Comparison of ENCODE assay signal across 10 cellular contexts in the genomic region with DNA sequence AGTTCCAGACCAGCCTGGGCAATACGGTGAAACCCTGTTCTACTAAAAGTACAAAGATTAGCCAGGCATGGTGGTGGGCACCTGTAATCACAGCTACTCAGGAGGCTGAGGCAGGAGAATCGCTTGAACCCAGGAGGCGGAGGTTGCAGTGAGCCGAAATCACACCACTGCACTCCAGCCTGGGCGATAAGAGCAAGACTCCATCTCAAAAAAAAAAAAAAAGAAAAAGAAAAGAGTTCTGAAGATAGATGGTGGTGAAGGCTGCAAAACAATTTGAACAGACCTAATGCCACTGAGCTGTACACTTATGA. TPM values are rescaled to one million over a fixed set of nuclear protein-coding genes. Genes with fewer than 3 reads are reported as not detected.
DNase-seq lines count a peak whose midpoint lies in the region; ATAC-seq, FAIRE-seq and TF ChIP-seq lines count a peak whose summit lies in the region.
"Not testable (repeated sequence)": the region's sequence is repeated elsewhere in the genome, so short reads cannot be mapped to it uniquely, and the experiment has no call there.
"Had no signal": no experiment of that assay in that cellular context is flagged by ENCODE, and none has a peak within 500 bp of the region (broad histone marks: within the 10 kb centered on the region; RNA-seq: fewer than 3 reads in every experiment).

No MANE protein-coding gene starts in this region.

- not testable (repeated sequence) for TF ChIP-seq POLR2A in K562 (conservative IDR thresholded peaks at IDR 0.05); gastrocnemius medialis (IDR thresholded peaks at IDR 0.05)

- intact Hi-C loops in activated naive CD4-positive, alpha-beta T cell treated with anti-CD3 and anti-CD28 coated beads for 36 hours (cut with micrococcal nuclease); K562 (cut with micrococcal nuclease); gastrocnemius medialis (cut with DNase I; ENCODE audit: low total_unique reads): not testable (repeated sequence)

- H3K9me3 ChIP-seq in BLaER1 treated with 17β-estradiol and CSF1 and Interleukin-3, amounts not matched to agents 10 nM and 100 nM (replicated peaks in 1 of 11); K562 (replicated peaks; ENCODE audit: control insufficient read depth, insufficient read depth, low read depth, low read length); gastrocnemius medialis: not testable (repeated sequence)

- H3K27me3 ChIP-seq in BLaER1 treated with 17β-estradiol and CSF1 and Interleukin-3, amounts not matched to agents 10 nM and 100 nM; HL-60 (ENCODE audit: insufficient read depth, poor library complexity, severe bottlenecking); K562 (ENCODE audit: control insufficient read depth in 2 of 2, insufficient read depth in 2 of 2, low read length in 2 of 2); gastrocnemius medialis: not testable (repeated sequence)

- TF ChIP-seq RAD21 in K562 (CRISPR knock-in tag; conservative IDR thresholded peaks at IDR 0.05 in 1 of 2, IDR thresholded peaks at IDR 0.05 in 1 of 2) = not testable (repeated sequence)

- H3K36me3 ChIP-seq in BLaER1 treated with 17β-estradiol and CSF1 and Interleukin-3, amounts not matched to agents 10 nM and 100 nM = peaks cover 8 to 82% (median 36%) of the 10 kb centered on the region in 11 experiments; a peak in 21 of 22 replicates
- H3K36me3 ChIP-seq in K562 (ENCODE audit: control insufficient read depth, insufficient read depth, low read length) (peaks cover 87% of the 10 kb centered on the region), gastrocnemius medialis (peaks cover 0 to 19% of the 10 kb centered on the region in 2 donors)

- H3K27ac ChIP-seq in BLaER1 treated with 17β-estradiol and CSF1 and Interleukin-3, amounts not matched to agents 10 nM and 100 nM = peak overlapping the region in 5 of 11 experiments; percentile 96 to 99 (median 99); a peak in 8 of 22 replicates
- H3K27ac ChIP-seq in HL-60 (replicated peaks) (peak overlapping the region; percentile 41), gastrocnemius medialis (peak overlapping the region in 3 of 4 donors; percentile 33 to 97 (median 94))
- H3K27ac ChIP-seq in K562 (ENCODE audit: extremely low read depth, low read depth, low read length) = not testable (repeated sequence)

- peak overlapping the region; percentile 44 for H3K4me3 Mint-ChIP-seq in T-helper 1 cell treated with Interleukin-12 subunit alpha and Interleukin-12 subunit beta and Interleukin-4 antibody, amounts not matched to agents 30 μg/mL and 1 μg/mL, for 36 hours
- not testable (repeated sequence) for H3K4me3 Mint-ChIP-seq in activated CD4-positive, alpha-beta memory T cell treated with anti-CD3 and anti-CD28 coated beads, Interleukin-2, amount 10 ng/mL, durations not matched to agents 7 days and 5 days
- H3K4me3 Mint-ChIP-seq in activated naive CD4-positive, alpha-beta T cell treated with anti-CD3 and anti-CD28 coated beads for 36 hours = peak overlapping the region; percentile 13
- H3K4me3 Mint-ChIP-seq in memory B cell = peak overlapping the region; percentile 3

- 64% methylated on average over 5 of the region's 5 CpGs for WGBS in K562 (ENCODE audit: insufficient coverage, low coverage, missing lambda C conversion rate)

- H3K9me3 Mint-ChIP-seq in T-helper 1 cell treated with Interleukin-12 subunit alpha and Interleukin-12 subunit beta and Interleukin-4 antibody, amounts not matched to agents 30 μg/mL and 1 μg/mL, for 36 hours; activated CD4-positive, alpha-beta memory T cell treated with anti-CD3 and anti-CD28 coated beads, Interleukin-2, amount 10 ng/mL, durations not matched to agents 7 days and 5 days; activated naive CD4-positive, alpha-beta T cell treated with anti-CD3 and anti-CD28 coated beads for 36 hours; memory B cell: not testable (repeated sequence)

- DNase-seq in HL-60 (ENCODE audit: low read depth in 1 of 2, low spot score in 1 of 2); activated CD4-positive, alpha-beta memory T cell treated with anti-CD3 and anti-CD28 coated beads, Interleukin-2, amount 10 ng/mL, durations not matched to agents 7 days and 5 days; activated naive CD4-positive, alpha-beta T cell treated with anti-CD3 and anti-CD28 coated beads for 36 hours; K562 (ENCODE audit: extremely low read depth in 1 of 4, low spot score in 3 of 4); memory B cell (ENCODE audit: low spot score in 2 of 2); gastrocnemius medialis: not testable (repeated sequence)

- peaks cover 0 to 60% (median 3%) of the 10 kb centered on the region in 11 experiments; a peak in 8 of 22 replicates for H4K20me1 ChIP-seq in BLaER1 treated with 17β-estradiol and CSF1 and Interleukin-3, amounts not matched to agents 10 nM and 100 nM
- H4K20me1 ChIP-seq in K562 (replicated peaks; ENCODE audit: control insufficient read depth, insufficient read depth, low read length) = peaks cover 27% of the 10 kb centered on the region

- H3K79me2 ChIP-seq in K562 (ENCODE audit: control insufficient read depth, insufficient read depth, low read length) = peaks cover 46% of the 10 kb centered on the region

- not testable (repeated sequence) for H2AFZ ChIP-seq in K562 (ENCODE audit: low read depth, low read length)

- not testable (repeated sequence) for FAIRE-seq in K562 (lab: Jason Lieb, UNC)

- H3K9ac ChIP-seq in BLaER1 treated with 17β-estradiol and CSF1 and Interleukin-3, amounts not matched to agents 10 nM and 100 nM = peak overlapping the region in 3 of 11 experiments; percentile 4 to 43 (median 22); a peak in 2 of 22 replicates
- H3K9ac ChIP-seq in K562 (ENCODE audit: insufficient read depth in 1 of 2, low read depth in 2 of 2, low read length in 2 of 2) = not testable (repeated sequence)

- H3K27me3 Mint-ChIP-seq in T-helper 1 cell treated with Interleukin-12 subunit alpha and Interleukin-12 subunit beta and Interleukin-4 antibody, amounts not matched to agents 30 μg/mL and 1 μg/mL, for 36 hours (ENCODE audit: low read depth); activated CD4-positive, alpha-beta memory T cell treated with anti-CD3 and anti-CD28 coated beads, Interleukin-2, amount 10 ng/mL, durations not matched to agents 7 days and 5 days; activated naive CD4-positive, alpha-beta T cell treated with anti-CD3 and anti-CD28 coated beads for 36 hours (ENCODE audit: low read depth); memory B cell: not testable (repeated sequence)

- POLR2A ChIA-PET in activated CD4-positive, alpha-beta memory T cell treated with anti-CD3 and anti-CD28 coated beads, Interleukin-2, amount 10 ng/mL, durations not matched to agents 7 days and 5 days (lab: Charles Lee) = interaction anchor here (6.0 to 14.3 kb wide), 2 partner anchors 7 to 12 kb away, joined by 46 to 557 read pairs; a partner anchor contains a TSS
- POLR2A ChIA-PET in K562 (lab: Yijun Ruan, JAX) = interaction anchor here (0.7 to 14.6 kb wide), 4 partner anchors 9 to 82 kb away, joined by 3 to 338 read pairs (median 12); no protein-coding TSS in a partner anchor

- H3K4me3 ChIP-seq in BLaER1 treated with 17β-estradiol and CSF1 and Interleukin-3, amounts not matched to agents 10 nM and 100 nM; HL-60 (replicated peaks; ENCODE audit: insufficient read depth, low read length); K562; gastrocnemius medialis: not testable (repeated sequence)

- not testable (repeated sequence) for TF ChIP-seq EP300 in K562 (IDR thresholded peaks at IDR 0.05; ENCODE audit: low read length)

- H3K36me3 Mint-ChIP-seq in T-helper 1 cell treated with Interleukin-12 subunit alpha and Interleukin-12 subunit beta and Interleukin-4 antibody, amounts not matched to agents 30 μg/mL and 1 μg/mL, for 36 hours (ENCODE audit: low read depth) = peaks cover 36% of the 10 kb centered on the region
- H3K36me3 Mint-ChIP-seq in activated CD4-positive, alpha-beta memory T cell treated with anti-CD3 and anti-CD28 coated beads, Interleukin-2, amount 10 ng/mL, durations not matched to agents 7 days and 5 days (ENCODE audit: low read depth) = peaks cover 80% of the 10 kb centered on the region
- peaks cover 30% of the 10 kb centered on the region for H3K36me3 Mint-ChIP-seq in activated naive CD4-positive, alpha-beta T cell treated with anti-CD3 and anti-CD28 coated beads for 36 hours (ENCODE audit: low read depth)
- H3K36me3 Mint-ChIP-seq in memory B cell = peaks cover 16% of the 10 kb centered on the region

- peaks cover 17% of the 10 kb centered on the region for H3K9me1 ChIP-seq in K562 (ENCODE audit: control insufficient read depth, insufficient read depth, low read length)

- peaks cover 42% of the 10 kb centered on the region for H3K4me1 Mint-ChIP-seq in T-helper 1 cell treated with Interleukin-12 subunit alpha and Interleukin-12 subunit beta and Interleukin-4 antibody, amounts not matched to agents 30 μg/mL and 1 μg/mL, for 36 hours (ENCODE audit: low read depth)
- H3K4me1 Mint-ChIP-seq in activated CD4-positive, alpha-beta memory T cell treated with anti-CD3 and anti-CD28 coated beads, Interleukin-2, amount 10 ng/mL, durations not matched to agents 7 days and 5 days = peaks cover 64% of the 10 kb centered on the region
- peaks cover 69% of the 10 kb centered on the region for H3K4me1 Mint-ChIP-seq in activated naive CD4-positive, alpha-beta T cell treated with anti-CD3 and anti-CD28 coated beads for 36 hours (ENCODE audit: low read depth)
- peaks cover 22% of the 10 kb centered on the region for H3K4me1 Mint-ChIP-seq in memory B cell

- in situ Hi-C loops in K562 (cut with MboI); gastrocnemius medialis (cut with MboI; ENCODE audit: low sequenced_read_pairs in 4 of 4): not testable (repeated sequence)

- H3K4me2 ChIP-seq in BLaER1 treated with 17β-estradiol and CSF1 and Interleukin-3, amounts not matched to agents 10 nM and 100 nM = peak overlapping the region; percentile 57 to 100 (median 97)
- not testable (repeated sequence) for H3K4me2 ChIP-seq in K562 (ENCODE audit: insufficient read depth, low read length)

- TF ChIP-seq CTCF in HL-60 (IDR thresholded peaks at IDR 0.05; ENCODE audit: insufficient read depth, low read length); K562 (IDR thresholded peaks at IDR 0.05 in 2 of 3, conservative IDR thresholded peaks at IDR 0.05 in 1 of 3; ENCODE audit: insufficient read depth in 2 of 3, low read depth in 1 of 3, low read length in 3 of 3); gastrocnemius medialis (IDR thresholded peaks at IDR 0.05 in 4 of 5, conservative IDR thresholded peaks at IDR 0.05 in 1 of 5): not testable (repeated sequence)

- BruUV-seq in K562 (replicated peaks; lab: Mats Ljungman, UMichigan) = not testable (repeated sequence)

- H3K4me1 ChIP-seq in BLaER1 treated with 17β-estradiol and CSF1 and Interleukin-3, amounts not matched to agents 10 nM and 100 nM = peaks cover 89 to 100% (median 100%) of the 10 kb centered on the region in 10 experiments
- H3K4me1 ChIP-seq in K562 (replicated peaks in 1 of 2; ENCODE audit: control insufficient read depth in 2 of 2, insufficient read depth in 2 of 2, low read length in 2 of 2) (peaks cover 0 to 50% of the 10 kb centered on the region in 2 experiments; a peak in 3 of 5 replicates), gastrocnemius medialis (peaks cover 32 to 34% of the 10 kb centered on the region in 2 donors)

- CTCF ChIA-PET in activated CD4-positive, alpha-beta memory T cell treated with anti-CD3 and anti-CD28 coated beads, Interleukin-2, amount 10 ng/mL, durations not matched to agents 7 days and 5 days (lab: Charles Lee); activated naive CD4-positive, alpha-beta T cell treated with anti-CD3 and anti-CD28 coated beads for 36 hours (lab: Charles Lee); K562 (lab: Yijun Ruan, JAX; ENCODE audit: low intra/inter-chr PET ratio): not testable (repeated sequence)

- peak overlapping the region; percentile 77 for H3K27ac Mint-ChIP-seq in T-helper 1 cell treated with Interleukin-12 subunit alpha and Interleukin-12 subunit beta and Interleukin-4 antibody, amounts not matched to agents 30 μg/mL and 1 μg/mL, for 36 hours
- peak overlapping the region; percentile 56 for H3K27ac Mint-ChIP-seq in activated CD4-positive, alpha-beta memory T cell treated with anti-CD3 and anti-CD28 coated beads, Interleukin-2, amount 10 ng/mL, durations not matched to agents 7 days and 5 days
- H3K27ac Mint-ChIP-seq in activated naive CD4-positive, alpha-beta T cell treated with anti-CD3 and anti-CD28 coated beads for 36 hours = peak overlapping the region; percentile 81
- peak overlapping the region; percentile 64 for H3K27ac Mint-ChIP-seq in memory B cell

- ATAC-seq in K562; memory B cell (ENCODE audit: low read depth); gastrocnemius medialis: not testable (repeated sequence)

RNA-seq across cellular contexts. Expression of a gene that starts 13.3 kb away (rescaled TPM):
- total RNA-seq in activated CD4-positive, alpha-beta memory T cell treated with anti-CD3 and anti-CD28 coated beads, Interleukin-2, amount 10 ng/mL, durations not matched to agents 7 days and 5 days = 10 to 100 TPM; 86.5 to 88.7 TPM
- total RNA-seq in activated naive CD4-positive, alpha-beta T cell treated with anti-CD3 and anti-CD28 coated beads for 36 hours = 10 to 100 TPM; 24.1 to 24.7 TPM
- total RNA-seq in K562 (2011; cell fraction: chromatin; rRNA removed; ENCODE audit: low replicate concordance) = 38.6 and 86.5 TPM in 2 replicates
- total RNA-seq in K562 (2011; cell fraction: nucleolus; rRNA removed) = 61.2 and 70.5 TPM in 2 replicates
- 59.7 and 74.0 TPM in 2 replicates for total RNA-seq in K562 (2011; cell fraction: nucleoplasm; rRNA removed)
- 55.5 and 85.8 TPM in 2 replicates for total RNA-seq in K562 (2014; rRNA removed)
- 23.7 and 28.6 TPM in 2 replicates for total RNA-seq in K562 (2014; rRNA removed; fragmentation: Illumina TruSeq; extraction: Trizol)
- total RNA-seq in K562 (2015; rRNA removed; fragmentation: Illumina TruSeq; extraction: Trizol) = 55.6 and 55.9 TPM in 2 replicates
- 103 and 105 TPM in 2 replicates for total RNA-seq in K562 (2021)
- polyA plus RNA-seq in K562 (2011; rRNA removed) = 29.9 and 50.1 TPM in 2 replicates
- 60.0 and 102 TPM in 2 replicates for polyA plus RNA-seq in K562 (2011; cell fraction: cytosol; rRNA removed)
- polyA plus RNA-seq in K562 (2011; cell fraction: nucleus; rRNA removed) = 43.9 and 60.4 TPM in 2 replicates
- 66.9 and 81.0 TPM in 2 replicates for polyA plus RNA-seq in K562 (2012)
- polyA plus RNA-seq in K562 (2014; fragmentation: Illumina TruSeq; extraction: Trizol) = 65.0 and 68.7 TPM in 2 replicates
- 1 to 10 TPM in 1 of 2 experiments, under 1 TPM in 1; 0.56 to 1.2 TPM for polyA plus RNA-seq in K562 (2014; fragmentation: Nextera tagmentation; extraction: Ambion mirVana)
- polyA plus RNA-seq in K562 (2014; rRNA removed) = 55.2 and 59.6 TPM in 2 replicates
- polyA minus RNA-seq in K562 (2011; rRNA and poly(A)+ RNA removed) = 23.2 and 33.4 TPM in 2 replicates
- 57.5 and 69.4 TPM in 2 replicates for polyA minus RNA-seq in K562 (2011; cell fraction: cytosol; rRNA and poly(A)+ RNA removed)
- 13.3 and 20.8 TPM in 2 replicates for polyA minus RNA-seq in K562 (2011; cell fraction: nucleus; rRNA and poly(A)+ RNA removed)
- 10 to 100 TPM in 2 of 4 donors, 1 to 10 TPM in 2; 3.6 to 16.0 (median 10.1) TPM for total RNA-seq in gastrocnemius medialis
- total RNA-seq: Calu3 had no signal

RNA-seq across cellular contexts. Expression of a gene that starts 26.5 kb away (rescaled TPM):
- total RNA-seq in activated CD4-positive, alpha-beta memory T cell treated with anti-CD3 and anti-CD28 coated beads, Interleukin-2, amount 10 ng/mL, durations not matched to agents 7 days and 5 days = not detected
- under 1 TPM; 0.25 to 0.26 TPM for total RNA-seq in activated naive CD4-positive, alpha-beta T cell treated with anti-CD3 and anti-CD28 coated beads for 36 hours
- 0.49 TPM in 1 of 2 replicates, not detected in the other for total RNA-seq in K562 (2011; cell fraction: chromatin; rRNA removed; ENCODE audit: low replicate concordance)
- 1.1 and 1.2 TPM in 2 replicates for total RNA-seq in K562 (2011; cell fraction: nucleolus; rRNA removed)
- total RNA-seq in K562 (2011; cell fraction: nucleoplasm; rRNA removed) = 0.66 and 0.99 TPM in 2 replicates
- total RNA-seq in K562 (2014; rRNA removed) = 0.23 and 0.65 TPM in 2 replicates
- total RNA-seq in K562 (2014; rRNA removed; fragmentation: Illumina TruSeq; extraction: Trizol) = not detected in 2 replicates
- total RNA-seq in K562 (2015; rRNA removed; fragmentation: Illumina TruSeq; extraction: Trizol) = 0.18 and 0.30 TPM in 2 replicates
- total RNA-seq in K562 (2021) = 0.56 and 0.93 TPM in 2 replicates
- 0.18 and 0.41 TPM in 2 replicates for polyA plus RNA-seq in K562 (2011; rRNA removed)
- polyA plus RNA-seq in K562 (2011; cell fraction: cytosol; rRNA removed) = 0.48 and 0.50 TPM in 2 replicates
- polyA plus RNA-seq in K562 (2011; cell fraction: nucleus; rRNA removed) = 0.68 and 0.87 TPM in 2 replicates
- polyA plus RNA-seq in K562 (2012) = 0.64 and 1.3 TPM in 2 replicates
- 0.09 and 0.37 TPM in 2 replicates for polyA plus RNA-seq in K562 (2014; fragmentation: Illumina TruSeq; extraction: Trizol)
- polyA plus RNA-seq in K562 (2014; fragmentation: Nextera tagmentation; extraction: Ambion mirVana) = not detected
- polyA plus RNA-seq in K562 (2014; rRNA removed) = 0.86 TPM in 1 of 2 replicates, not detected in the other
- 0.09 and 0.11 TPM in 2 replicates for polyA minus RNA-seq in K562 (2011; rRNA and poly(A)+ RNA removed)
- not detected in 2 replicates for polyA minus RNA-seq in K562 (2011; cell fraction: cytosol; rRNA and poly(A)+ RNA removed)
- 0.13 and 1.00 TPM in 2 replicates for polyA minus RNA-seq in K562 (2011; cell fraction: nucleus; rRNA and poly(A)+ RNA removed)
- total RNA-seq in gastrocnemius medialis = 100 to 1,000 TPM; 110 to 395 (median 184) TPM
- total RNA-seq: Calu3, PC-3 had no signal

Comparison
In these comparisons a context has a peak if more than half of its experiments do, and no peak if none do; other contexts are left out.
1. RNA of a gene that starts 26.5 kb away (total RNA-seq): 110 to 395 TPM in gastrocnemius medialis; 0.25 to 0.26 TPM in activated naive CD4-positive, alpha-beta T cell treated with anti-CD3 and anti-CD28 coated beads for 36 hours, 0.18 to 1.2 TPM in K562 and not detected in activated CD4-positive, alpha-beta memory T cell treated with anti-CD3 and anti-CD28 coated beads, Interleukin-2, amount 10 ng/mL, durations not matched to agents 7 days and 5 days; every median in the first group is over 10 times any median in the second.
2. Peak in every context shown above with its lines, with median percentiles within 50 percentile points of each other: H3K27ac Mint-ChIP-seq.